23 cellular contexts compared by ENCODE assay signal in genomic region chr2:71963295-71963694, GRCh38.
DNase-seq lines count a peak whose midpoint lies in the region; ATAC-seq and TF ChIP-seq lines count a peak whose summit lies in the region.
"Had no signal": no experiment of that assay in that cellular context is flagged by ENCODE, and none has a peak within 500 bp of the region (broad histone marks: within the 10 kb centered on the region; RNA-seq: fewer than 3 reads in every experiment).

No MANE protein-coding gene starts in this region.

- no peak for TF ChIP-seq EP300 in esophagus muscularis mucosa (IDR thresholded peaks at IDR 0.05)

- ATAC-seq in stimulated activated effector memory CD8-positive, alpha-beta T cell treated with anti-CD3 and anti-CD28 coated beads, Interleukin-12 subunit alpha, Interleukin-12 subunit beta, amount 100 ng/mL, for 72 hours: peak; percentile 13
- ATAC-seq: activated T-cell treated with anti-CD3 and anti-CD28 coated beads, Interleukin-2, amount 50 U/mL, for 72 hours; heart left ventricle; right lobe of liver had no signal

- H3K27ac ChIP-seq in esophagus muscularis mucosa (replicated peaks in 1 of 4): no peak overlapping the region
- H3K27ac ChIP-seq in CD4-positive, alpha-beta memory T cell (ENCODE audit: low read depth, low read length): no peak overlapping the region
- H3K27ac ChIP-seq: heart left ventricle, neural progenitor cell, right lobe of liver, transverse colon had no signal

- H3K4me3 ChIP-seq in esophagus muscularis mucosa: no peak overlapping the region
- H3K4me3 ChIP-seq in CD4-positive, alpha-beta memory T cell (ENCODE audit: low read length in 2 of 2): no peak overlapping the region
- H3K4me3 ChIP-seq: heart left ventricle, neural progenitor cell, right lobe of liver, transverse colon had no signal

- WGBS in esophagus muscularis mucosa: 40% methylated on average over 6 of the region's 6 CpGs

- peaks cover 0 to 2% of the 10 kb centered on the region in 2 donors for H3K27me3 Mint-ChIP-seq in CD4-positive, alpha-beta memory T cell
- H3K27me3 Mint-ChIP-seq: dendritic cell treated with granulocyte-macrophage colony-stimulating factor and Interleukin-4, amounts not matched to agents 40 ng/mL and 50 ng/mL, for 4 days had no signal

- DNase-seq in DMS79 treated with DMSO at 0.1 percent for 48 hours (lab: John Stamatoyannopoulos, UW): peak; percentile 4
- DNase-seq in DMS79 (lab: John Stamatoyannopoulos, UW): no peak
- DNase-seq in M059J (ENCODE audit: low read depth): peak; percentile 77
- peak; percentile 34 for DNase-seq in esophagus muscularis mucosa (ENCODE audit: extremely low spot score)
- DNase-seq in stimulated activated effector memory CD8-positive, alpha-beta T cell treated with anti-CD3 and anti-CD28 coated beads, Interleukin-12 subunit alpha, Interleukin-12 subunit beta, amount 100 ng/mL, for 72 hours (ENCODE audit: low spot score in 2 of 2): no peak
- DNase-seq in NCI-H345 (lab: John Stamatoyannopoulos, UW): no peak
- DNase-seq in stimulated activated CD4-positive, alpha-beta T cell treated with anti-CD3 and anti-CD28 coated beads, Interleukin-15, amount 100 ng/mL, for 24 hours: no peak
- no peak for DNase-seq in CD4-positive, alpha-beta memory T cell
- DNase-seq: activated CD4-positive, alpha-beta T cell treated with anti-CD3 and anti-CD28 coated beads for 48 hours; activated naive CD4-positive, alpha-beta T cell treated with anti-CD3 and anti-CD28 coated beads for 36 hours; activated T-cell treated with anti-CD3 and anti-CD28 coated beads, Interleukin-2, amount 50 U/mL, for 72 hours; amniotic stem cell; BE2C; caudate nucleus; heart left ventricle; NCI-H1417 treated with DMSO at 0.1 percent for 48 hours; NCI-H2107; NCI-H526 treated with DMSO at 0.1 percent for 48 hours; right lobe of liver; SK-N-SH; transverse colon had no signal

- no peak for TF ChIP-seq POLR2A in esophagus muscularis mucosa (IDR thresholded peaks at IDR 0.05; ENCODE audit: low read depth)

- no peaks in the 10 kb centered on the region for H3K36me3 Mint-ChIP-seq in stimulated activated effector memory CD8-positive, alpha-beta T cell treated with anti-CD3 and anti-CD28 coated beads, Interleukin-12 subunit alpha, Interleukin-12 subunit beta, amount 100 ng/mL, for 72 hours
- no peaks in the 10 kb centered on the region for H3K36me3 Mint-ChIP-seq in CD4-positive, alpha-beta memory T cell
- H3K36me3 Mint-ChIP-seq: neural progenitor cell had no signal

- no peaks in the 10 kb centered on the region for H3K4me1 ChIP-seq in esophagus muscularis mucosa
- H3K4me1 ChIP-seq in CD4-positive, alpha-beta memory T cell (ENCODE audit: insufficient read depth, low read length): no peaks in the 10 kb centered on the region
- H3K4me1 ChIP-seq: BE2C, right lobe of liver had no signal

- TF ChIP-seq CTCF in esophagus muscularis mucosa (IDR thresholded peaks at IDR 0.05): no peak

- peaks cover 2% of the 10 kb centered on the region for H3K9me3 Mint-ChIP-seq in stimulated activated effector memory CD8-positive, alpha-beta T cell treated with anti-CD3 and anti-CD28 coated beads, Interleukin-12 subunit alpha, Interleukin-12 subunit beta, amount 100 ng/mL, for 72 hours
- H3K9me3 Mint-ChIP-seq in CD4-positive, alpha-beta memory T cell: peaks cover 0 to 21% (median 11%) of the 10 kb centered on the region in 8 donors

- intact Hi-C loops in esophagus muscularis mucosa (cut with DNase I): no loop called here
- intact Hi-C loops in CD4-positive, alpha-beta memory T cell (cut with micrococcal nuclease): no loop called here

- H3K4me3 Mint-ChIP-seq in stimulated activated effector memory CD8-positive, alpha-beta T cell treated with anti-CD3 and anti-CD28 coated beads, Interleukin-12 subunit alpha, Interleukin-12 subunit beta, amount 100 ng/mL, for 72 hours: no peak overlapping the region
- H3K4me3 Mint-ChIP-seq in CD4-positive, alpha-beta memory T cell: no peak overlapping the region
- H3K4me3 Mint-ChIP-seq: activated naive CD4-positive, alpha-beta T cell treated with anti-CD3 and anti-CD28 coated beads for 36 hours; activated T-cell treated with anti-CD3 and anti-CD28 coated beads, Interleukin-2, amount 50 U/mL, for 72 hours; dendritic cell treated with granulocyte-macrophage colony-stimulating factor and Interleukin-4, amounts not matched to agents 40 ng/mL and 50 ng/mL, for 4 days; neural progenitor cell had no signal

- CTCF ChIA-PET in CD4-positive, alpha-beta memory T cell (lab: Charles Lee; ENCODE audit: partially characterized antibody): interaction anchor here (1.4 kb wide), 1 partner anchor 39 kb away, joined by 5 read pairs; no protein-coding TSS in a partner anchor

- H3K27ac Mint-ChIP-seq in stimulated activated effector memory CD8-positive, alpha-beta T cell treated with anti-CD3 and anti-CD28 coated beads, Interleukin-12 subunit alpha, Interleukin-12 subunit beta, amount 100 ng/mL, for 72 hours: no peak overlapping the region
- H3K27ac Mint-ChIP-seq in CD4-positive, alpha-beta memory T cell: no peak overlapping the region
- H3K27ac Mint-ChIP-seq: activated naive CD4-positive, alpha-beta T cell treated with anti-CD3 and anti-CD28 coated beads for 36 hours; activated T-cell treated with anti-CD3 and anti-CD28 coated beads, Interleukin-2, amount 50 U/mL, for 72 hours; dendritic cell treated with granulocyte-macrophage colony-stimulating factor and Interleukin-4, amounts not matched to agents 40 ng/mL and 50 ng/mL, for 4 days; neural progenitor cell had no signal

- no peaks in the 10 kb centered on the region for H3K4me1 Mint-ChIP-seq in stimulated activated effector memory CD8-positive, alpha-beta T cell treated with anti-CD3 and anti-CD28 coated beads, Interleukin-12 subunit alpha, Interleukin-12 subunit beta, amount 100 ng/mL, for 72 hours
- H3K4me1 Mint-ChIP-seq in CD4-positive, alpha-beta memory T cell: peaks cover 0 to 2% (median 0%) of the 10 kb centered on the region in 4 donors
- H3K4me1 Mint-ChIP-seq: neural progenitor cell had no signal

- peaks cover 0 to 10% (median 0%) of the 10 kb centered on the region in 4 donors for H3K27me3 ChIP-seq in esophagus muscularis mucosa
- no peaks in the 10 kb centered on the region for H3K27me3 ChIP-seq in CD4-positive, alpha-beta memory T cell (ENCODE audit: insufficient read depth, low read length)
- H3K27me3 ChIP-seq: BE2C, neural progenitor cell, right lobe of liver, transverse colon had no signal

- H3K9me3 ChIP-seq in esophagus muscularis mucosa: peaks cover 0 to 16% (median 13%) of the 10 kb centered on the region in 4 donors
- no peaks in the 10 kb centered on the region for H3K9me3 ChIP-seq in CD4-positive, alpha-beta memory T cell (ENCODE audit: control insufficient read depth in 1 of 2, low read length in 2 of 2)
- H3K9me3 ChIP-seq: BE2C, SK-N-SH had no signal

- no peaks in the 10 kb centered on the region for H3K36me3 ChIP-seq in esophagus muscularis mucosa
- no peaks in the 10 kb centered on the region for H3K36me3 ChIP-seq in CD4-positive, alpha-beta memory T cell (ENCODE audit: insufficient read depth, low read length)
- H3K36me3 ChIP-seq: BE2C, heart left ventricle, neural progenitor cell, right lobe of liver, transverse colon had no signal

- POLR2A ChIA-PET in CD4-positive, alpha-beta memory T cell (lab: Charles Lee; ENCODE audit: partially characterized antibody): no interaction called here

Comparison
In these comparisons a context has a peak if more than half of its experiments do, and no peak if none do; other contexts are left out.
1. DNase-seq: peak in DMS79 treated with DMSO at 0.1 percent for 48 hours (single experiment), M059J (single experiment) and esophagus muscularis mucosa (single experiment); none in DMS79 (single experiment), stimulated activated effector memory CD8-positive, alpha-beta T cell treated with anti-CD3 and anti-CD28 coated beads, Interleukin-12 subunit alpha, Interleukin-12 subunit beta, amount 100 ng/mL, for 72 hours (0 of 2), NCI-H345 (single experiment), stimulated activated CD4-positive, alpha-beta T cell treated with anti-CD3 and anti-CD28 coated beads, Interleukin-15, amount 100 ng/mL, for 24 hours (single experiment) and CD4-positive, alpha-beta memory T cell (0 of 5).